8 cellular contexts compared by ENCODE assay signal in the genomic region with DNA sequence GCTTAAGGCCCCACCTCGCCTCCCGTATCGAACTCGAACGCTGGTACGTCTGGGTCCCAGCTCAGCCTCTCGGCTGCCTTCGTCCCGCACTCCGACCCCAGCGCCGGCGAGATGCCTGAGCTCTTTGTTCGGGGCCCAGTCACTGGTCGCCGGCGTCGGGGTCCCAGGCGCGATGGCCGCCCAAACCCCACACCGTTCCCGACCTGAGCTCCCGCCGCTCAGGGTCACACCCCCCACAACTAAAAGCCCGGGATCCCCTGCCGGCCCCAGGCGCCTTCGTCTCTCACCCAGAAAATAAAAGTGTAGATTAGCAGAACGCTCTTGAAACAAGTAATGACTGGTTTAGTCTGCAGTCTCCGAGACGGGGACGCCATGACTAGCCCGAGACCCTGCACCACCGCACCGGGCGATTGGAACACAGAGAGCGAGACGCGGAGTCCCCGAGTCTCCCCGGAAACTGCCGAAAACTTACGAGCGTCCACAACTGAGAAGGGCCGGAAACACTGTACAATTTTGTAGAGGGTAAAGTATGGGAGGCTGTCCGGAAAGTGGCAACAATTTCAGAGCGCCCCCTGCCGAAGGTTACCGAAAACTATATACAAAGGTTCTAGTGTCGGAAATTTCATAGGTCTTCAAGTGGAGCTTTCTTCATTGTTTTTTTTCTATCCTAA. TPM values are rescaled to one million over a fixed set of nuclear protein-coding genes. Genes with fewer than 3 reads are reported as not detected.
DNase-seq lines count a peak whose midpoint lies in the region; ATAC-seq and TF ChIP-seq lines count a peak whose summit lies in the region.

A gene with protein sequence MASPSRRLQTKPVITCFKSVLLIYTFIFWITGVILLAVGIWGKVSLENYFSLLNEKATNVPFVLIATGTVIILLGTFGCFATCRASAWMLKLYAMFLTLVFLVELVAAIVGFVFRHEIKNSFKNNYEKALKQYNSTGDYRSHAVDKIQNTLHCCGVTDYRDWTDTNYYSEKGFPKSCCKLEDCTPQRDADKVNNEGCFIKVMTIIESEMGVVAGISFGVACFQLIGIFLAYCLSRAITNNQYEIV (minus strand): TSS at position 486 of the 671 bp plus-strand sequence. CDS start 112 bp downstream, at position 374.

- no peak within 1 kb of the TSS for H3K9ac ChIP-seq in MM.1S (ENCODE audit: low read length)

- no peaks in the 10 kb centered on the region for H3K9me2 ChIP-seq in MM.1S (replicated peaks; ENCODE audit: insufficient read depth, low read length)

- H3K27ac ChIP-seq in MM.1S (ENCODE audit: low read length) = no peak within 1 kb of the TSS
- no peak within 1 kb of the TSS for H3K27ac ChIP-seq in iPS DF 6.9 (ENCODE audit: low read length)

- peaks cover 0 to 5% (median 0%) of the 10 kb centered on the region in 5 experiments for H3K9me3 Mint-ChIP-seq in brain

- H2AFZ ChIP-seq in MM.1S (ENCODE audit: low read length) = no peak within 1 kb of the TSS

- no peaks in the 10 kb centered on the region for H3K9me3 ChIP-seq in MM.1S (replicated peaks; ENCODE audit: insufficient read depth, low read length)
- H3K9me3 ChIP-seq in iPS DF 6.9 (ENCODE audit: control insufficient read depth, insufficient read depth, low read length) = no peaks in the 10 kb centered on the region

- peak; percentile 97 for ATAC-seq in GM21786 (IDR thresholded peaks at IDR 0.05; ENCODE audit: unreplicated experiment)
- peak; percentile 98 for ATAC-seq in sciatic nerve

- no CpG with 5 or more reads among the region's 51 CpGs for WGBS in iPS DF 6.9 (ENCODE audit: insufficient coverage, insufficient read length)

- H3K4me1 ChIP-seq in MM.1S (ENCODE audit: low read length) = no peaks in the 10 kb centered on the region
- no peaks in the 10 kb centered on the region; the same call in 1 of the 2 replicates for H3K4me1 ChIP-seq in iPS DF 6.9 (ENCODE audit: control insufficient read depth, insufficient read depth, low read length)

- intact Hi-C loops in sciatic nerve (cut with DNase I) = no loop called here

- H4K20me1 ChIP-seq in MM.1S (ENCODE audit: insufficient read depth, low read length) = no peaks in the 10 kb centered on the region

- DNase-seq in DMS114 treated with DMSO at 0.1 percent for 48 hours (lab: John Stamatoyannopoulos, UW; ENCODE audit: unreplicated experiment) = peak; percentile 91
- peak; percentile 63 for DNase-seq in MM.1S
- DNase-seq in T1000 (lab: John Stamatoyannopoulos, UW) = peak; percentile 54
- DNase-seq in iPS DF 6.9 (ENCODE audit: low read depth, low spot score) = no peak
- peak; percentile 88 for DNase-seq in sciatic nerve (ENCODE audit: low spot score)
- DNase-seq in cerebellar nuclear complex (lab: John Stamatoyannopoulos, UW) = no peak

- H3K36me3 Mint-ChIP-seq in brain = peaks cover 20% of the 10 kb centered on the region

- peak within 1 kb of the TSS; percentile 15; the same call in 1 of the 2 replicates for H3K4me2 ChIP-seq in MM.1S (ENCODE audit: low read depth, low read length)

- TF ChIP-seq CTCF in MM.1S (IDR thresholded peaks at IDR 0.05; ENCODE audit: low read length) (peak; percentile 40), brain (conservative IDR thresholded peaks at IDR 0.05) (peak; percentile 56 to 66)

- H3K27ac Mint-ChIP-seq in brain = peak within 1 kb of the TSS; percentile 91 to 98 (median 95)

- H3F3A ChIP-seq in MM.1S (ENCODE audit: insufficient read depth, low read length) = no peaks in the 10 kb centered on the region

- no peaks in the 10 kb centered on the region for H3K36me3 ChIP-seq in MM.1S (replicated peaks; ENCODE audit: insufficient read depth, low read length)
- no peaks in the 10 kb centered on the region; the same call in 1 of the 2 replicates for H3K36me3 ChIP-seq in iPS DF 6.9 (ENCODE audit: control insufficient read depth, insufficient read depth, low read length)

- peaks cover 3% of the 10 kb centered on the region for H3K27me3 Mint-ChIP-seq in brain

- H3K27me3 ChIP-seq in MM.1S (replicated peaks; ENCODE audit: insufficient read depth, low read length) (peaks cover 52% of the 10 kb centered on the region), iPS DF 6.9 (ENCODE audit: control insufficient read depth, insufficient read depth, low read length) (no peaks in the 10 kb centered on the region)

- peaks cover 22% of the 10 kb centered on the region for H3K4me1 Mint-ChIP-seq in brain

- no peaks in the 10 kb centered on the region for H3K79me2 ChIP-seq in MM.1S (ENCODE audit: low read length)

- H3K4me3 ChIP-seq in MM.1S (ENCODE audit: low read length) = peak within 1 kb of the TSS; percentile 26; the same call in 1 of the 2 replicates
- peak within 1 kb of the TSS; percentile 52 for H3K4me3 ChIP-seq in iPS DF 6.9 (ENCODE audit: low read length)

- H3K4me3 Mint-ChIP-seq in brain = peak within 1 kb of the TSS; percentile 89 to 99 (median 95)

RNA-seq across cellular contexts. Expression of the gene that starts here (rescaled TPM):
- polyA plus RNA-seq in brain (ENCODE audit: insufficient read depth, low read depth, low replicate concordance) = 3.9 TPM
- total RNA-seq in sciatic nerve = 33.3 TPM

Comparison
In these comparisons a context has a peak if more than half of its experiments do, and no peak if none do; other contexts are left out.
1. DNase-seq: peak in DMS114 treated with DMSO at 0.1 percent for 48 hours (single experiment), MM.1S (single experiment), T1000 (single experiment) and sciatic nerve (single experiment); none in iPS DF 6.9 (single experiment) and cerebellar nuclear complex (0 of 2).